ENCODE assay signal across 28 cellular contexts in the genomic region with DNA sequence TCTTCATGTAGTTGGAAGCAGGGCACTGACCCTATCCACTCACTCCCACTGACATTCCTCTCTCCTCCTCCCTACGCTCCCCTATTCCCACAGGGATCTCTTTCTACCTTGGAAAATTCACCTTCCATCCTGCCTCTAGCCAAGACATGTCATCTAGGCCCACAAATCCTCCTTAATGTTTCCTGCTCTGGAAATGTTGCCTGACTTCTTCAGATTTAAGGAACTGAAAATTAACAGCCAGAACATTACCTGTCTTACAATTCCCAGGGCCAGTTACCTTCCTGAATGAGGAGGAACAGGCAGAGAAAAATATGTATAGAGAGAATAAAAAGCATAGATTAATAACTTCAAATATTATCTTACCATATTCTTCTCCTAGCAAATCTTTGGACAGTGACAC.
DNase-seq lines count a peak whose midpoint lies in the region; ATAC-seq, FAIRE-seq and TF ChIP-seq lines count a peak whose summit lies in the region.
"Had no signal": no experiment of that assay in that cellular context is flagged by ENCODE, and none has a peak within 500 bp of the region (broad histone marks: within the 10 kb centered on the region; RNA-seq: fewer than 3 reads in every experiment).

No MANE protein-coding gene starts in this region.

- intact Hi-C loops in activated CD8-positive, alpha-beta T cell treated with anti-CD3 and anti-CD28 coated beads for 36 hours (cut with micrococcal nuclease), result loop anchor here (5.0 kb wide), 1 partner anchor 42 kb away; no protein-coding TSS in a partner anchor
- intact Hi-C loops in pancreas (cut with DNase I), result no loop called here

- H3K36me3 ChIP-seq in pancreas, result no peaks in the 10 kb centered on the region
- H3K36me3 ChIP-seq: breast epithelium, suprapubic skin, upper lobe of right lung had no signal

- TF ChIP-seq CTCF in activated CD8-positive, alpha-beta T cell treated with anti-CD3 and anti-CD28 coated beads for 36 hours (IDR thresholded peaks at IDR 0.05), result no peak
- no peak for TF ChIP-seq CTCF in pancreas (IDR thresholded peaks at IDR 0.05)

- POLR2A ChIA-PET in activated CD8-positive, alpha-beta T cell treated with anti-CD3 and anti-CD28 coated beads for 36 hours (lab: Charles Lee), result interaction anchor here (4.9 kb wide), 1 partner anchor 103 kb away, joined by 76 read pairs; no protein-coding TSS in a partner anchor

- H3K4me3 ChIP-seq in pancreas, result no peak overlapping the region
- H3K4me3 ChIP-seq: breast epithelium, K562, smooth muscle cell, suprapubic skin, upper lobe of right lung had no signal

- 92 to 93% methylated on average over 1 of the region's 1 CpG for whole genome bisulfite sequencing in pancreas, 2 donors

- no peaks in the 10 kb centered on the region for H3K9me3 ChIP-seq in pancreas
- H3K9me3 ChIP-seq: breast epithelium, suprapubic skin, upper lobe of right lung had no signal

- no peak for ATAC-seq in activated CD8-positive, alpha-beta memory T cell treated with anti-CD3 and anti-CD28 coated beads, Interleukin-2, amount 10 ng/mL, durations not matched to agents 7 days and 5 days
- no peak for ATAC-seq in activated CD8-positive, alpha-beta T cell treated with anti-CD3 and anti-CD28 coated beads for 36 hours
- ATAC-seq in HG02885 (IDR thresholded peaks at IDR 0.05; ENCODE audit: poor library complexity, unreplicated experiment), result no peak
- ATAC-seq in pancreas, result no peak
- ATAC-seq: K562; left ventricle myocardium superior; naive thymus-derived CD8-positive, alpha-beta T cell; Panc1; upper lobe of right lung had no signal

- H3K4me1 Mint-ChIP-seq in activated CD8-positive, alpha-beta memory T cell treated with anti-CD3 and anti-CD28 coated beads, Interleukin-2, amount 10 ng/mL, durations not matched to agents 7 days and 5 days, result peaks cover 70% of the 10 kb centered on the region
- peaks cover 88% of the 10 kb centered on the region for H3K4me1 Mint-ChIP-seq in activated CD8-positive, alpha-beta T cell treated with anti-CD3 and anti-CD28 coated beads for 36 hours (ENCODE audit: low read depth)

- peaks cover 3 to 17% (median 8%) of the 10 kb centered on the region in 3 donors for H3K4me1 ChIP-seq in pancreas
- H3K4me1 ChIP-seq: breast epithelium had no signal

- H3K27ac Mint-ChIP-seq in activated CD8-positive, alpha-beta memory T cell treated with anti-CD3 and anti-CD28 coated beads, Interleukin-2, amount 10 ng/mL, durations not matched to agents 7 days and 5 days, result peak overlapping the region; percentile 73
- H3K27ac Mint-ChIP-seq in activated CD8-positive, alpha-beta T cell treated with anti-CD3 and anti-CD28 coated beads for 36 hours, result peak overlapping the region; percentile 99

- no peak overlapping the region for H3K4me3 Mint-ChIP-seq in activated CD8-positive, alpha-beta memory T cell treated with anti-CD3 and anti-CD28 coated beads, Interleukin-2, amount 10 ng/mL, durations not matched to agents 7 days and 5 days
- peak overlapping the region; percentile 15 for H3K4me3 Mint-ChIP-seq in activated CD8-positive, alpha-beta T cell treated with anti-CD3 and anti-CD28 coated beads for 36 hours
- H3K4me3 Mint-ChIP-seq: naive thymus-derived CD8-positive, alpha-beta T cell had no signal

- H3K27me3 ChIP-seq in pancreas, result no peaks in the 10 kb centered on the region
- H3K27me3 ChIP-seq: breast epithelium, suprapubic skin, upper lobe of right lung had no signal

- DNase-seq in activated CD8-positive, alpha-beta memory T cell treated with anti-CD3 and anti-CD28 coated beads, Interleukin-2, amount 10 ng/mL, durations not matched to agents 7 days and 5 days, result no peak
- no peak for DNase-seq in activated CD8-positive, alpha-beta memory T cell treated with anti-CD3 and anti-CD28 coated beads for 24 hours
- DNase-seq in GM12891 (ENCODE audit: insufficient read length, low spot score) (no peak), left kidney (ENCODE audit: low read depth, low spot score) (peak; percentile 15), SKM-1 (lab: John Stamatoyannopoulos, UW; ENCODE audit: unreplicated experiment) (no peak), pancreas (no peak)
- DNase-seq in activated CD8-positive, alpha-beta T cell treated with anti-CD3 and anti-CD28 coated beads for 36 hours, result no peak
- DNase-seq: activated CD4-positive, CD25-positive, alpha-beta regulatory T cell; activated effector memory CD4-positive, alpha-beta T cell treated with anti-CD3 and anti-CD28 coated beads, Interleukin-2, amount 50 U/mL, for 16 hours; effector CD8-positive, alpha-beta T cell; left ventricle myocardium superior; midbrain; naive thymus-derived CD8-positive, alpha-beta T cell; NCI-H1105; NCI-H1930; NCI-H526 treated with DMSO at 0.1 percent for 48 hours; SHP77; upper lobe of right lung had no signal

- CTCF ChIA-PET in activated CD8-positive, alpha-beta memory T cell treated with anti-CD3 and anti-CD28 coated beads, Interleukin-2, amount 10 ng/mL, durations not matched to agents 7 days and 5 days (lab: Charles Lee), result no interaction called here
- CTCF ChIA-PET in activated CD8-positive, alpha-beta T cell treated with anti-CD3 and anti-CD28 coated beads for 36 hours (lab: Charles Lee), result no interaction called here

- H3K27ac ChIP-seq in pancreas, result no peak overlapping the region
- H3K27ac ChIP-seq: breast epithelium, epithelial cell of prostate, suprapubic skin, upper lobe of right lung had no signal

- no peaks in the 10 kb centered on the region for H3K9me3 Mint-ChIP-seq in activated CD8-positive, alpha-beta memory T cell treated with anti-CD3 and anti-CD28 coated beads, Interleukin-2, amount 10 ng/mL, durations not matched to agents 7 days and 5 days (ENCODE audit: low read depth)
- H3K9me3 Mint-ChIP-seq in activated CD8-positive, alpha-beta T cell treated with anti-CD3 and anti-CD28 coated beads for 36 hours, result peaks cover 11% of the 10 kb centered on the region
- H3K9me3 Mint-ChIP-seq: naive thymus-derived CD8-positive, alpha-beta T cell had no signal

- FAIRE-seq in GM12891 (lab: Jason Lieb, UNC) (no peak), pancreas (lab: Jason Lieb, UNC) (no peak)
- FAIRE-seq: colon, H54, islet of Langerhans, K562 had no signal

- no peaks in the 10 kb centered on the region for H3K27me3 Mint-ChIP-seq in activated CD8-positive, alpha-beta memory T cell treated with anti-CD3 and anti-CD28 coated beads, Interleukin-2, amount 10 ng/mL, durations not matched to agents 7 days and 5 days
- H3K27me3 Mint-ChIP-seq in activated CD8-positive, alpha-beta T cell treated with anti-CD3 and anti-CD28 coated beads for 36 hours, result no peaks in the 10 kb centered on the region
- H3K27me3 Mint-ChIP-seq: naive thymus-derived CD8-positive, alpha-beta T cell had no signal

- peaks cover 6% of the 10 kb centered on the region for H3K36me3 Mint-ChIP-seq in activated CD8-positive, alpha-beta memory T cell treated with anti-CD3 and anti-CD28 coated beads, Interleukin-2, amount 10 ng/mL, durations not matched to agents 7 days and 5 days
- peaks cover 52% of the 10 kb centered on the region for H3K36me3 Mint-ChIP-seq in activated CD8-positive, alpha-beta T cell treated with anti-CD3 and anti-CD28 coated beads for 36 hours (ENCODE audit: low read depth)
- H3K36me3 Mint-ChIP-seq: naive thymus-derived CD8-positive, alpha-beta T cell had no signal

- no peak for TF ChIP-seq POLR2A in GM12891 (IDR thresholded peaks at IDR 0.05; ENCODE audit: low read depth, low read length)

TF ChIP-seq in GM12891, 5 proteins besides CTCF, POLR2A, EP300 and RAD21:
- TF ChIP-seq POU2F2 (IDR thresholded peaks at IDR 0.05; ENCODE audit: low read depth, low read length) (no peak), SPI1 (IDR thresholded peaks at IDR 0.05; ENCODE audit: low read depth, low read length) (peak; percentile 76), POLR2AphosphoS5 (IDR thresholded peaks at IDR 0.05; ENCODE audit: low read depth, low read length) (no peak), TAF1 (IDR thresholded peaks at IDR 0.05; ENCODE audit: low read depth, low read length) (no peak), PAX5 (IDR thresholded peaks at IDR 0.05; ENCODE audit: insufficient read depth, low read length, severe bottlenecking) (no peak)
TF ChIP-seq in GM12891: peak in this region for 1.
